In the genomic region with DNA sequence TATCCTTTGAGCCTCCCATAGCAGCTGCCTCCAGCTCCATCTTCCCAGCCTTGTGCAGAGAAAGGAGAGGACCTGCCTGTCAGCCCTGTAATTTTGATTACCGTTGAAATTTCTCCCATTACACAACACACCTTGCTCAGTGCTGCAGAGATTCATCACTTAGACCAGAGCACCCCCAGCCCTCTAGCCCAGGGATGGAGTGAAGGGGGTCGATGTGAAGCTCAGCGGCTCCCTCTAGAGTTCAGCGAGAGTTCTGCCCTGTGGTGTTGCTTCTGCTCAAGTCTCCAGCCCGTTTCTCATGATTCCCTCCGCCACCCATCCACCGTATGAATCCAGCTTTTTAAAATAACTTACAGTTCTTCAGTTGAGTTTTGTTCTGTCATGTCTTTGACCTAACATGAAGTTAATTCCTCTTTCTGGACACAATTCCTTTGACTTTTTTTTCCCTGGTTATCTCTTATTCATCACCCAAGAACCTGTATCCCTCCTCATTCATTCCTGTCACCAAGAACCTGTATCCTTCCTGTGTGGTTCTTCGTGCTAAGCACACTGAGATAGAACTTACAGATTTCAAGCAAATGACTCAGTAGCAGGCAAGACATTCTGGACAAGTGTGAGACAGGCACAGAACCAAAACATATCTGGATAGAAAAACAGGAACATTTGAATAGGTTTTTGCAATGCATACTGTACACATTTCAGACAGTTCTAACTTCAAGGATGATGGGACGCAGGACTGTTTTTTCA, we compare ENCODE assay signal across 8 cellular contexts. TPM values are rescaled to one million over a fixed set of nuclear protein-coding genes. Genes with fewer than 3 reads are reported as not detected.
A peak's percentile ranks its signal among the peaks of the same experiment; 100 is the strongest.
DNase-seq lines count a peak whose midpoint lies in the region; ATAC-seq, FAIRE-seq and TF ChIP-seq lines count a peak whose summit lies in the region.
"Had no signal": no experiment of that assay in that cellular context is flagged by ENCODE, and none has a peak within 500 bp of the region (broad histone marks: within the 10 kb centered on the region; RNA-seq: fewer than 3 reads in every experiment).

No MANE protein-coding gene starts in this region.

- in situ Hi-C loops in astrocyte of the spinal cord (cut with HindIII; ENCODE audit: low sequenced_read_pairs) = no loop called here

- POLR2A ChIA-PET in naive thymus-derived CD8-positive, alpha-beta T cell (lab: Charles Lee) = no interaction called here

- DNase-seq in GM12864 (ENCODE audit: low read depth) (no peak), HTR-8/SVneo (ENCODE audit: insufficient read length, low spot score) (peak; percentile 51), astrocyte of the spinal cord (ENCODE audit: low read depth, low spot score) (no peak), AG08396 (ENCODE audit: low spot score) (no peak), anterior cingulate cortex (lab: John Stamatoyannopoulos, UW) (no peak)
- peak in 3 of 10 donors; percentile 14 to 22 (median 19) for DNase-seq in naive thymus-derived CD8-positive, alpha-beta T cell

- H3K4me3 ChIP-seq in GM12864 (ENCODE audit: low read depth, low read length) (no peak overlapping the region), astrocyte of the spinal cord (ENCODE audit: low read depth, low read length) (no peak overlapping the region)
- H3K4me3 ChIP-seq: SK-N-MC had no signal

- no peaks in the 10 kb centered on the region for H3K9me3 Mint-ChIP-seq in naive thymus-derived CD8-positive, alpha-beta T cell

- H3K4me3 Mint-ChIP-seq in naive thymus-derived CD8-positive, alpha-beta T cell = no peak overlapping the region

- peaks cover 0 to 4% (median 2%) of the 10 kb centered on the region in 4 donors for H3K4me1 Mint-ChIP-seq in naive thymus-derived CD8-positive, alpha-beta T cell

- TF ChIP-seq CTCF in GM12864 (IDR thresholded peaks at IDR 0.05; ENCODE audit: low read depth, low read length, missing control alignments) (peak; percentile 82), astrocyte of the spinal cord (IDR thresholded peaks at IDR 0.05; ENCODE audit: low read depth, low read length) (peak; percentile 52)

- H3K27ac Mint-ChIP-seq in naive thymus-derived CD8-positive, alpha-beta T cell = no peak overlapping the region

- FAIRE-seq in HTR-8/SVneo (lab: Jason Lieb, UNC) = no peak

- peak; percentile 67 for ATAC-seq in naive thymus-derived CD8-positive, alpha-beta T cell
- no peak for ATAC-seq in HG02852 (IDR thresholded peaks at IDR 0.05; ENCODE audit: unreplicated experiment)

- H3K36me3 Mint-ChIP-seq in naive thymus-derived CD8-positive, alpha-beta T cell = no peaks in the 10 kb centered on the region

- peaks cover 19 to 47% (median 27%) of the 10 kb centered on the region in 5 donors for H3K27me3 Mint-ChIP-seq in naive thymus-derived CD8-positive, alpha-beta T cell

RNA-seq across cellular contexts. Expression of a gene that starts 34.9 kb away (rescaled TPM):
- 10 to 100 TPM; 46.1 to 46.8 TPM for total RNA-seq in naive thymus-derived CD8-positive, alpha-beta T cell
- polyA plus RNA-seq in naive thymus-derived CD8-positive, alpha-beta T cell = 10 to 100 TPM; 79.1 to 98.2 (median 94.8) TPM
